Comparison of ENCODE assay signal across 2 cellular contexts in genomic region chr4:107349266-107349665, GRCh38.
A peak's percentile ranks its signal among the peaks of the same experiment; 100 is the strongest.
TF ChIP-seq lines count a peak whose summit lies in the region.

No MANE protein-coding gene starts in this region.

TF ChIP-seq in GM23338, 12 proteins besides CTCF, POLR2A, EP300 and RAD21 (continued from another document):
- TF ChIP-seq, protein P1, sequence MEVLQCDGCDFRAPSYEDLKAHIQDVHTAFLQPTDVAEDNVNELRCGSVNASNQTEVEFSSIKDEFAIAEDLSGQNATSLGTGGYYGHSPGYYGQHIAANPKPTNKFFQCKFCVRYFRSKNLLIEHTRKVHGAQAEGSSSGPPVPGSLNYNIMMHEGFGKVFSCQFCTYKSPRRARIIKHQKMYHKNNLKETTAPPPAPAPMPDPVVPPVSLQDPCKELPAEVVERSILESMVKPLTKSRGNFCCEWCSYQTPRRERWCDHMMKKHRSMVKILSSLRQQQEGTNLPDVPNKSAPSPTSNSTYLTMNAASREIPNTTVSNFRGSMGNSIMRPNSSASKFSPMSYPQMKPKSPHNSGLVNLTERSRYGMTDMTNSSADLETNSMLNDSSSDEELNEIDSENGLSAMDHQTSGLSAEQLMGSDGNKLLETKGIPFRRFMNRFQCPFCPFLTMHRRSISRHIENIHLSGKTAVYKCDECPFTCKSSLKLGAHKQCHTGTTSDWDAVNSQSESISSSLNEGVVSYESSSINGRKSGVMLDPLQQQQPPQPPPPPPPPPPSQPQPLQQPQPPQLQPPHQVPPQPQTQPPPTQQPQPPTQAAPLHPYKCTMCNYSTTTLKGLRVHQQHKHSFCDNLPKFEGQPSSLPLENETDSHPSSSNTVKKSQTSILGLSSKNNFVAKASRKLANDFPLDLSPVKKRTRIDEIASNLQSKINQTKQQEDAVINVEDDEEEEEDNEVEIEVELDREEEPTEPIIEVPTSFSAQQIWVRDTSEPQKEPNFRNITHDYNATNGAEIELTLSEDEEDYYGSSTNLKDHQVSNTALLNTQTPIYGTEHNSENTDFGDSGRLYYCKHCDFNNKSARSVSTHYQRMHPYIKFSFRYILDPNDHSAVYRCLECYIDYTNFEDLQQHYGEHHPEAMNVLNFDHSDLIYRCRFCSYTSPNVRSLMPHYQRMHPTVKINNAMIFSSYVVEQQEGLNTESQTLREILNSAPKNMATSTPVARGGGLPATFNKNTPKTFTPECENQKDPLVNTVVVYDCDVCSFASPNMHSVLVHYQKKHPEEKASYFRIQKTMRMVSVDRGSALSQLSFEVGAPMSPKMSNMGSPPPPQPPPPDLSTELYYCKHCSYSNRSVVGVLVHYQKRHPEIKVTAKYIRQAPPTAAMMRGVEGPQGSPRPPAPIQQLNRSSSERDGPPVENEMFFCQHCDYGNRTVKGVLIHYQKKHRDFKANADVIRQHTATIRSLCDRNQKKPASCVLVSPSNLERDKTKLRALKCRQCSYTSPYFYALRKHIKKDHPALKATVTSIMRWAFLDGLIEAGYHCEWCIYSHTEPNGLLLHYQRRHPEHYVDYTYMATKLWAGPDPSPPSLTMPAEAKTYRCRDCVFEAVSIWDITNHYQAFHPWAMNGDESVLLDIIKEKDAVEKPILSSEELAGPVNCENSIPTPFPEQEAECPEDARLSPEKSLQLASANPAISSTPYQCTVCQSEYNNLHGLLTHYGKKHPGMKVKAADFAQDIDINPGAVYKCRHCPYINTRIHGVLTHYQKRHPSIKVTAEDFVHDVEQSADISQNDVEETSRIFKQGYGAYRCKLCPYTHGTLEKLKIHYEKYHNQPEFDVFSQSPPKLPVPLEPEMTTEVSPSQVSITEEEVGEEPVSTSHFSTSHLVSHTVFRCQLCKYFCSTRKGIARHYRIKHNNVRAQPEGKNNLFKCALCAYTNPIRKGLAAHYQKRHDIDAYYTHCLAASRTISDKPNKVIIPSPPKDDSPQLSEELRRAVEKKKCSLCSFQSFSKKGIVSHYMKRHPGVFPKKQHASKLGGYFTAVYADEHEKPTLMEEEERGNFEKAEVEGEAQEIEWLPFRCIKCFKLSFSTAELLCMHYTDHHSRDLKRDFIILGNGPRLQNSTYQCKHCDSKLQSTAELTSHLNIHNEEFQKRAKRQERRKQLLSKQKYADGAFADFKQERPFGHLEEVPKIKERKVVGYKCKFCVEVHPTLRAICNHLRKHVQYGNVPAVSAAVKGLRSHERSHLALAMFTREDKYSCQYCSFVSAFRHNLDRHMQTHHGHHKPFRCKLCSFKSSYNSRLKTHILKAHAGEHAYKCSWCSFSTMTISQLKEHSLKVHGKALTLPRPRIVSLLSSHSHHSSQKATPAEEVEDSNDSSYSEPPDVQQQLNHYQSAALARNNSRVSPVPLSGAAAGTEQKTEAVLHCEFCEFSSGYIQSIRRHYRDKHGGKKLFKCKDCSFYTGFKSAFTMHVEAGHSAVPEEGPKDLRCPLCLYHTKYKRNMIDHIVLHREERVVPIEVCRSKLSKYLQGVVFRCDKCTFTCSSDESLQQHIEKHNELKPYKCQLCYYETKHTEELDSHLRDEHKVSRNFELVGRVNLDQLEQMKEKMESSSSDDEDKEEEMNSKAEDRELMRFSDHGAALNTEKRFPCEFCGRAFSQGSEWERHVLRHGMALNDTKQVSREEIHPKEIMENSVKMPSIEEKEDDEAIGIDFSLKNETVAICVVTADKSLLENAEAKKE (CRISPR knock-in tag; IDR thresholded peaks at IDR 0.05): no peak
- TF ChIP-seq ZNF114 (CRISPR knock-in tag; IDR thresholded peaks at IDR 0.05) (no peak), JUNB (IDR thresholded peaks at IDR 0.05; ENCODE audit: unreplicated experiment) (no peak), REST (IDR thresholded peaks at IDR 0.05; ENCODE audit: unreplicated experiment) (no peak), ZNF331 (CRISPR knock-in tag; IDR thresholded peaks at IDR 0.05; ENCODE audit: low read depth) (no peak), EZH2 (IDR thresholded peaks at IDR 0.05; ENCODE audit: low read depth, unreplicated experiment) (no peak), ETS1 (IDR thresholded peaks at IDR 0.05) (no peak), NANOG (IDR thresholded peaks at IDR 0.05; ENCODE audit: borderline replicate concordance) (no peak), EZH2phosphoT487 (IDR thresholded peaks at IDR 0.05; ENCODE audit: unreplicated experiment) (no peak), STAT1 (IDR thresholded peaks at IDR 0.05; ENCODE audit: unreplicated experiment) (no peak), CREB1 (CRISPR knock-in tag; IDR thresholded peaks at IDR 0.05; ENCODE audit: low read depth) (no peak)

TF ChIP-seq in SK-N-SH, 30 proteins besides CTCF, POLR2A, EP300 and RAD21 (continued from another document):
- TF ChIP-seq ZBTB33 (IDR thresholded peaks at IDR 0.05; ENCODE audit: borderline replicate concordance, low read depth) (no peak), FOSL2 (IDR thresholded peaks at IDR 0.05; ENCODE audit: borderline replicate concordance, low read depth) (no peak), TAF1 (IDR thresholded peaks at IDR 0.05; ENCODE audit: borderline replicate concordance, low read depth, low read length) (no peak), PBX3 (IDR thresholded peaks at IDR 0.05) (peak; percentile 74), TEAD4 (IDR thresholded peaks at IDR 0.05; ENCODE audit: borderline replicate concordance, insufficient read depth) (peak; percentile 71; the same call in 1 of the 2 replicates), NFIC (IDR thresholded peaks at IDR 0.05; ENCODE audit: borderline replicate concordance) (peak; percentile 45; the same call in 1 of the 2 replicates), NRF1 (IDR thresholded peaks at IDR 0.05; ENCODE audit: low read depth, low read length) (no peak), GATA2 (CRISPR knock-in tag; IDR thresholded peaks at IDR 0.05) (peak; percentile 7; the same call in 1 of the 2 replicates), POLR2AphosphoS5 (IDR thresholded peaks at IDR 0.05; ENCODE audit: low read depth, low read length) (peak; percentile 16; the same call in 1 of the 2 replicates), IRF3 (IDR thresholded peaks at IDR 0.05; ENCODE audit: low read depth, low read length) (no peak), RXRA (IDR thresholded peaks at IDR 0.05; ENCODE audit: borderline replicate concordance, low read depth) (no peak), SMC3 (IDR thresholded peaks at IDR 0.05; ENCODE audit: low read depth, low read length) (no peak), JUND (IDR thresholded peaks at IDR 0.05) (peak; percentile 56), FOXM1 (IDR thresholded peaks at IDR 0.05; ENCODE audit: low read depth) (no peak; the same call in 1 of the 2 replicates)
